ENCODE assay signal across 7 cellular contexts in the genomic region with DNA sequence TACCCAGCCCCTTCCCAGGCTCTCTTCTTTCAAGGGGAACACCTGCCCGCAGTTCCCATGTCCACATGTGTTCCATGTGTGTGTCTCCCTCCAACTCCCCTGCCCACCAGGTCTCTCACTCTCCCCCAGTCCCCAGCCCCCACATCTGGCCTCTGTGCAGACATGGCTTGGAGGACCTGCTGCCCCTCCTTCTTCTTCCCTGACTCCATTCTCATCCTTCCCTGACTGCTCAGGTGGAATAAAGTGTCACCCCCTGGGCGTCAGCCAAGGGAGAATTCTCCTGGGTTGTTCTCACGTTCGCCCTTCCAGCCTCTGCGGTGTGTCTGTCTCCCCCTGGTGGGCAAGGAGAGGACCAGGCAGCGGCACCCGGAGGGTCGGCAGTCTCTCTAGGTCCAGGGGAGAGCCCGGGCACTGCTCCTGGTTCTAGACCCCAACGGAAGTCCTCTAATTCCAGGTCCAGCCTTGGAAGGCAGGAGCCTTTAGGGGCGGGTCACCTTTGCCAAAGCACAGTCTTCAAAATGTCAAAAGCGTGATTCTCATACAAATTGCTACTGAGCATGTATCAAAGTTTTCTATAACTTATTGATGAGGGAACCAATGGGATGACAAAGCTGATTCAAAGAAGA.
DNase-seq lines count a peak whose midpoint lies in the region; TF ChIP-seq lines count a peak whose summit lies in the region.

No MANE protein-coding gene starts in this region.

- H3K9me3 ChIP-seq in adipocyte (ENCODE audit: control insufficient read depth, low read length) = no peaks in the 10 kb centered on the region

- peaks cover 31% of the 10 kb centered on the region for H3K4me1 Mint-ChIP-seq in T-helper 1 cell treated with Interleukin-12 subunit alpha and Interleukin-12 subunit beta and Interleukin-4 antibody, amounts not matched to agents 30 μg/mL and 1 μg/mL, for 36 hours (ENCODE audit: low read depth)

- H3K9ac ChIP-seq in adipocyte (ENCODE audit: low read length) = no peak overlapping the region

- peaks cover 21% of the 10 kb centered on the region for H3K27me3 Mint-ChIP-seq in T-helper 1 cell treated with Interleukin-12 subunit alpha and Interleukin-12 subunit beta and Interleukin-4 antibody, amounts not matched to agents 30 μg/mL and 1 μg/mL, for 36 hours (ENCODE audit: low read depth)

- no peaks in the 10 kb centered on the region for H3K4me1 ChIP-seq in adipocyte (ENCODE audit: control insufficient read depth, insufficient read depth, low read length)

- H3K4me3 ChIP-seq in GM12875 (ENCODE audit: low read depth, low read length) (no peak overlapping the region), adipocyte (ENCODE audit: low read length) (no peak overlapping the region)

- peak overlapping the region; percentile 76 for H3K4me3 Mint-ChIP-seq in T-helper 1 cell treated with Interleukin-12 subunit alpha and Interleukin-12 subunit beta and Interleukin-4 antibody, amounts not matched to agents 30 μg/mL and 1 μg/mL, for 36 hours

- H3K27ac Mint-ChIP-seq in T-helper 1 cell treated with Interleukin-12 subunit alpha and Interleukin-12 subunit beta and Interleukin-4 antibody, amounts not matched to agents 30 μg/mL and 1 μg/mL, for 36 hours = peak overlapping the region; percentile 85

- no peaks in the 10 kb centered on the region for H3K36me3 ChIP-seq in adipocyte (ENCODE audit: control insufficient read depth, insufficient read depth, low read length, severe bottlenecking)

- peaks cover 76% of the 10 kb centered on the region for H3K27me3 ChIP-seq in adipocyte (replicated peaks; ENCODE audit: control insufficient read depth, insufficient read depth, low read length)

- peaks cover 2% of the 10 kb centered on the region for H3K36me3 Mint-ChIP-seq in T-helper 1 cell treated with Interleukin-12 subunit alpha and Interleukin-12 subunit beta and Interleukin-4 antibody, amounts not matched to agents 30 μg/mL and 1 μg/mL, for 36 hours (ENCODE audit: low read depth)

- DNase-seq in NCI-H1092 treated with DMSO at 0.1 percent for 48 hours (lab: John Stamatoyannopoulos, UW) (peak; percentile 78), adipocyte (ENCODE audit: low read depth) (peak; percentile 64), iPS-NIHi7 (ENCODE audit: extremely low spot score) (peak; percentile 92), OCI-M2 (lab: John Stamatoyannopoulos, UW; ENCODE audit: unreplicated experiment) (no peak)
- DNase-seq in stimulated activated CD4-positive, alpha-beta T cell treated with anti-CD3 and anti-CD28 coated beads, Interleukin-2, amount 100 ng/mL, for 24 hours = peak; percentile 70 to 77

- H3K9me3 Mint-ChIP-seq in T-helper 1 cell treated with Interleukin-12 subunit alpha and Interleukin-12 subunit beta and Interleukin-4 antibody, amounts not matched to agents 30 μg/mL and 1 μg/mL, for 36 hours = no peaks in the 10 kb centered on the region

- TF ChIP-seq CTCF in GM12875 (IDR thresholded peaks at IDR 0.05; ENCODE audit: borderline replicate concordance, insufficient read depth, low read depth, low read length) = peak; percentile 97
